25 cellular contexts compared by ENCODE assay signal in the genomic region with DNA sequence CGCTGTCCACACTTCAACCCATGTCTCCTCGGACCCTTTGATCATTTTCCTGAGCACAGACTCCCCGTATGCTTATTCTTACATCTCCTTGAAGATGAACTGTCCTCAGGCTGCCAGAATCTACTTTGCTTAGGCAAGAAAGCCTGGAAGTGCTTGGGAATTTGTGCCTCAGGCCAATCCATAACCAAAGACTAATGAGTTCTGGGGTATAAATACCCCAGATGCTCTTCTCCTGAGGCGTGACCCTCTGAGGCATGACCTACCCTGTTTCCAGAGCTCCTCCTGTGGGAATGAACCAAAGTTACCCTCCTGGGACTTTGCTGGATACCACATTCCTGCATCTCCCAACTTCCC. TPM values are rescaled to one million over a fixed set of nuclear protein-coding genes. Genes with fewer than 3 reads are reported as not detected.
DNase-seq lines count a peak whose midpoint lies in the region; ATAC-seq, FAIRE-seq and TF ChIP-seq lines count a peak whose summit lies in the region.
"Had no signal": no experiment of that assay in that cellular context is flagged by ENCODE, and none has a peak within 500 bp of the region (broad histone marks: within the 10 kb centered on the region; RNA-seq: fewer than 3 reads in every experiment).

No MANE protein-coding gene starts in this region.

- H3K36me3 ChIP-seq in left lung (no peaks in the 10 kb centered on the region), skeletal muscle tissue (ENCODE audit: control insufficient read depth in 3 of 3, insufficient read depth in 3 of 3, low read length in 3 of 3) (no peaks in the 10 kb centered on the region)
- H3K36me3 ChIP-seq: SJSA1, thoracic aorta had no signal

- TF ChIP-seq POLR2A in A549 (IDR thresholded peaks at IDR 0.05; ENCODE audit: low read length), result no peak

- H3K36me3 Mint-ChIP-seq in WTC11, result no peaks in the 10 kb centered on the region
- H3K36me3 Mint-ChIP-seq in stimulated activated effector memory CD8-positive, alpha-beta T cell treated with anti-CD3 and anti-CD28 coated beads, Interleukin-12 subunit alpha, Interleukin-12 subunit beta, amount 100 ng/mL, for 72 hours, result no peaks in the 10 kb centered on the region

- no peak overlapping the region for H3K4me3 Mint-ChIP-seq in WTC11
- no peak overlapping the region for H3K4me3 Mint-ChIP-seq in stimulated activated effector memory CD8-positive, alpha-beta T cell treated with anti-CD3 and anti-CD28 coated beads, Interleukin-12 subunit alpha, Interleukin-12 subunit beta, amount 100 ng/mL, for 72 hours

- H3K27me3 Mint-ChIP-seq in WTC11 (ENCODE audit: low read depth), result peaks cover 12% of the 10 kb centered on the region

- H3K9ac ChIP-seq in skeletal muscle tissue (ENCODE audit: low read depth in 1 of 3, low read length in 3 of 3), result no peak overlapping the region

- H3K27me3 ChIP-seq in left lung (peaks cover 1 to 6% of the 10 kb centered on the region in 2 donors), skeletal muscle tissue (ENCODE audit: control insufficient read depth in 3 of 3, insufficient read depth in 3 of 3, low read length in 3 of 3) (no peaks in the 10 kb centered on the region)
- H3K27me3 ChIP-seq: SJSA1 had no signal

- DNase-seq in A549 (ENCODE audit: low read depth in 1 of 2, low spot score in 1 of 2) (no peak), WTC11 (ENCODE audit: low spot score) (no peak), left lung (no peak), NK-92 (lab: John Stamatoyannopoulos, UW; ENCODE audit: unreplicated experiment) (no peak)
- DNase-seq in stimulated activated effector memory CD8-positive, alpha-beta T cell treated with anti-CD3 and anti-CD28 coated beads, Interleukin-12 subunit alpha, Interleukin-12 subunit beta, amount 100 ng/mL, for 72 hours (ENCODE audit: low spot score in 2 of 2), result no peak
- DNase-seq in stimulated activated CD4-positive, alpha-beta T cell treated with anti-CD3 and anti-CD28 coated beads, Interleukin-4, amount 100 ng/mL, for 4 hours, result no peak
- DNase-seq: activated CD4-positive, alpha-beta T cell treated with anti-CD3 and anti-CD28 coated beads for 1 hour; activated gamma-delta T cell; DMS53; H7; KBM-7; NCI-H2029 treated with DMSO at 0.1 percent for 48 hours; NCI-H510A; stimulated activated CD4-positive, alpha-beta T cell treated with anti-CD3 and anti-CD28 coated beads, Interleukin-4, amount 100 ng/mL, for 24 hours; stimulated activated CD8-positive, alpha-beta memory T cell treated with anti-CD3 and anti-CD28 coated beads, Interleukin-4, amount 100 ng/mL, for 48 hours had no signal

- POLR2A ChIA-PET in A549 (lab: Yijun Ruan, JAX) (interaction anchor here (0.6 kb wide), 1 partner anchor 872 kb away, joined by 3 read pairs; no protein-coding TSS in a partner anchor), WTC11 (lab: Charles Lee) (no interaction called here)

- H3K4me1 Mint-ChIP-seq in WTC11, result peaks cover 7% of the 10 kb centered on the region
- no peaks in the 10 kb centered on the region for H3K4me1 Mint-ChIP-seq in stimulated activated effector memory CD8-positive, alpha-beta T cell treated with anti-CD3 and anti-CD28 coated beads, Interleukin-12 subunit alpha, Interleukin-12 subunit beta, amount 100 ng/mL, for 72 hours

- no peak overlapping the region for H3K27ac Mint-ChIP-seq in WTC11
- no peak overlapping the region for H3K27ac Mint-ChIP-seq in stimulated activated effector memory CD8-positive, alpha-beta T cell treated with anti-CD3 and anti-CD28 coated beads, Interleukin-12 subunit alpha, Interleukin-12 subunit beta, amount 100 ng/mL, for 72 hours

- no peak for TF ChIP-seq EP300 in A549 (IDR thresholded peaks at IDR 0.05)

- ATAC-seq in A549 (peak; percentile 25 to 31; a peak in 4 of 6 replicates), WTC11 (peak; percentile 48), left lung (no peak), HG02763 (IDR thresholded peaks at IDR 0.05; ENCODE audit: unreplicated experiment) (no peak)
- ATAC-seq in stimulated activated effector memory CD8-positive, alpha-beta T cell treated with anti-CD3 and anti-CD28 coated beads, Interleukin-12 subunit alpha, Interleukin-12 subunit beta, amount 100 ng/mL, for 72 hours, result no peak

- H3K4me2 ChIP-seq in A549, result peak overlapping the region; percentile 42

- CTCF ChIA-PET in A549 (lab: Yijun Ruan, JAX) (interaction anchor here (0.7 to 4.2 kb wide), 6 partner anchors 7 to 151 kb away, joined by 3 to 16 read pairs (median 4); no protein-coding TSS in a partner anchor), WTC11 (lab: Charles Lee) (interaction anchor here (1.2 kb wide), 1 partner anchor 151 kb away, joined by 3 read pairs; no protein-coding TSS in a partner anchor)

- WGBS in A549 (ENCODE audit: missing lambda C conversion rate), result 74% methylated on average over 4 of the region's 4 CpGs

- intact Hi-C loops in left lung (cut with DNase I), result no loop called here

- peaks cover 19% of the 10 kb centered on the region for H3K9me3 Mint-ChIP-seq in WTC11
- no peaks in the 10 kb centered on the region for H3K9me3 Mint-ChIP-seq in stimulated activated effector memory CD8-positive, alpha-beta T cell treated with anti-CD3 and anti-CD28 coated beads, Interleukin-12 subunit alpha, Interleukin-12 subunit beta, amount 100 ng/mL, for 72 hours

- no peak for TF ChIP-seq RAD21 in A549 (conservative IDR thresholded peaks at IDR 0.05 in 1 of 2, IDR thresholded peaks at IDR 0.05 in 1 of 2)

- H3K4me3 ChIP-seq in A549 (no peak overlapping the region), left lung (no peak overlapping the region), skeletal muscle tissue (ENCODE audit: low read length in 3 of 3) (no peak overlapping the region)
- H3K4me3 ChIP-seq: SJSA1 had no signal

- no peaks in the 10 kb centered on the region for H3K9me3 ChIP-seq in A549
- H3K9me3 ChIP-seq in left lung, result no peaks in the 10 kb centered on the region
- no peaks in the 10 kb centered on the region for H3K9me3 ChIP-seq in skeletal muscle tissue (ENCODE audit: control insufficient read depth in 3 of 3, low read length in 3 of 3)
- H3K9me3 ChIP-seq: SJSA1, thoracic aorta had no signal

- no peak for FAIRE-seq in A549 (lab: Jason Lieb, UNC)
- FAIRE-seq: A204.1, endothelial cell of umbilical vein, GM18507 had no signal

- no peak for TF ChIP-seq CTCF in A549 (IDR thresholded peaks at IDR 0.05)
- TF ChIP-seq CTCF in WTC11 (IDR thresholded peaks at IDR 0.05), result no peak
- no peak for TF ChIP-seq CTCF in left lung (IDR thresholded peaks at IDR 0.05)

- peak overlapping the region; percentile 3 to 72; a peak in 4 of 6 replicates for H3K27ac ChIP-seq in A549
- H3K27ac ChIP-seq in left lung, result peak overlapping the region; percentile 9 to 46
- H3K27ac ChIP-seq in skeletal muscle tissue (ENCODE audit: low read depth, low read length), result peak overlapping the region; percentile 21
- H3K27ac ChIP-seq: SJSA1, thoracic aorta had no signal

- H3K4me1 ChIP-seq in A549 (peaks cover 31% of the 10 kb centered on the region), left lung (peaks cover 0 to 4% of the 10 kb centered on the region in 2 donors), skeletal muscle tissue (ENCODE audit: control insufficient read depth in 3 of 3, insufficient read depth in 3 of 3, low read length in 3 of 3) (peaks cover 9 to 16% (median 13%) of the 10 kb centered on the region in 3 donors)

TF ChIP-seq in A549, 52 proteins besides CTCF, POLR2A, EP300 and RAD21:
- TF ChIP-seq EHMT2 (IDR thresholded peaks at IDR 0.05; ENCODE audit: low read depth) (no peak), RCOR1 (IDR thresholded peaks at IDR 0.05; ENCODE audit: low read depth, low read length) (no peak), EHF (CRISPR knock-in tag; IDR thresholded peaks at IDR 0.05) (no peak), FOXS1 (CRISPR knock-in tag; IDR thresholded peaks at IDR 0.05) (no peak), NR3C1 (IDR thresholded peaks at IDR 0.05) (no peak), PHF8 (IDR thresholded peaks at IDR 0.05; ENCODE audit: borderline replicate concordance, low read depth) (no peak), HOXB13 (CRISPR knock-in tag; IDR thresholded peaks at IDR 0.05; ENCODE audit: low read depth) (no peak)

TF ChIP-seq in WTC11, 78 proteins besides CTCF, POLR2A, EP300 and RAD21 (continues in another document):
- TF ChIP-seq USF1 (CRISPR knock-in tag; IDR thresholded peaks at IDR 0.05), result no peak
- TF ChIP-seq NFE2L1 (CRISPR knock-in tag; IDR thresholded peaks at IDR 0.05), result no peak
- TF ChIP-seq PRRX2 (CRISPR knock-in tag; IDR thresholded peaks at IDR 0.05), result no peak
- no peak for TF ChIP-seq GABPB1 (CRISPR knock-in tag; IDR thresholded peaks at IDR 0.05)
- no peak for TF ChIP-seq RORB (CRISPR knock-in tag; IDR thresholded peaks at IDR 0.05)
- no peak for TF ChIP-seq ZNF219 (CRISPR knock-in tag; IDR thresholded peaks at IDR 0.05; ENCODE audit: borderline replicate concordance)
- no peak for TF ChIP-seq SMAD3 (CRISPR knock-in tag; IDR thresholded peaks at IDR 0.05; ENCODE audit: borderline replicate concordance)
- TF ChIP-seq ZBTB43 (CRISPR knock-in tag; IDR thresholded peaks at IDR 0.05), result no peak

RNA-seq across cellular contexts. Expression of gene TEKT3, which starts 10.1 kb away (rescaled TPM):
- polyA plus RNA-seq in A549 (2011; rRNA removed) (0.21 and 0.49 TPM in 2 replicates), A549 (2017; fragmentation: RNase III; extraction: RNeasy Plus Mini Kit Qiagen cat#74134 plus additional on column Dnase treatment) (0.17 TPM in 1 of 3 replicates, not detected in the others)
- polyA plus RNA-seq in A549 (2012; cell fraction: cytosol; rRNA removed), result 0.12 TPM in 1 of 2 replicates, not detected in the other
- 0.29 and 1.2 TPM in 2 replicates for polyA plus RNA-seq in A549 (2012; cell fraction: nucleus; rRNA removed)
- 0.39 TPM in 1 of 2 replicates, not detected in the other for polyA minus RNA-seq in A549 (2011; rRNA and poly(A)+ RNA removed)
- total RNA-seq in WTC11 (2021) (2.0 to 3.1 TPM (median 2.3 TPM) in 3 replicates), left lung (1 to 10 TPM in 1 of 2 donors, under 1 TPM in 1; 0.41 to 1.8 TPM), skeletal muscle tissue (not detected)
- total RNA-seq: endothelial cell of umbilical vein, glomerular endothelial cell, mammary epithelial cell, OCI-LY7, thoracic aorta had no signal
- polyA plus RNA-seq: mammary epithelial cell had no signal

Comparison
In these comparisons a context has a peak if more than half of its experiments do, and no peak if none do; other contexts are left out.
1. ATAC-seq: peak in A549 (2 of 2) and WTC11 (single experiment); none in left lung (single experiment), stimulated activated effector memory CD8-positive, alpha-beta T cell treated with anti-CD3 and anti-CD28 coated beads, Interleukin-12 subunit alpha, Interleukin-12 subunit beta, amount 100 ng/mL, for 72 hours (single experiment) and HG02763 (single experiment).
2. Peak in every context shown above with its lines, with median percentiles within 50 percentile points of each other: H3K27ac ChIP-seq.